Comparison of ENCODE assay signal across 2 cellular contexts in genomic region chr20:7937328-7937727, GRCh38.
TF ChIP-seq lines count a peak whose summit lies in the region.

No MANE protein-coding gene starts in this region.

TF ChIP-seq in SK-N-SH, 30 proteins besides CTCF, POLR2A, EP300 and RAD21:
- TF ChIP-seq PBX3 (IDR thresholded peaks at IDR 0.05), result no peak
- TF ChIP-seq EZH2phosphoT487 (IDR thresholded peaks at IDR 0.05; ENCODE audit: borderline replicate concordance, low read depth), result no peak

TF ChIP-seq in SK-N-SH treated with all-trans-retinoic acid at 6 μM for 48 hours, 23 proteins besides CTCF, POLR2A, EP300 and RAD21:
- TF ChIP-seq GLIS3 (CRISPR knock-in tag; IDR thresholded peaks at IDR 0.05) (no peak), SNAI2 (CRISPR knock-in tag; IDR thresholded peaks at IDR 0.05) (no peak), ARNTL (CRISPR knock-in tag; IDR thresholded peaks at IDR 0.05; ENCODE audit: borderline replicate concordance, low read depth) (no peak), TOX (CRISPR knock-in tag; IDR thresholded peaks at IDR 0.05; ENCODE audit: borderline replicate concordance) (no peak), OSR1 (CRISPR knock-in tag; IDR thresholded peaks at IDR 0.05) (no peak), BACH2 (CRISPR knock-in tag; IDR thresholded peaks at IDR 0.05; ENCODE audit: borderline replicate concordance) (no peak), PPARA (CRISPR knock-in tag; IDR thresholded peaks at IDR 0.05; ENCODE audit: borderline replicate concordance) (no peak), CREB5 (CRISPR knock-in tag; IDR thresholded peaks at IDR 0.05; ENCODE audit: low read depth) (no peak), ZC3H10 (CRISPR knock-in tag; IDR thresholded peaks at IDR 0.05) (no peak), CSRNP3 (CRISPR knock-in tag; IDR thresholded peaks at IDR 0.05) (no peak), ZNF8 (CRISPR knock-in tag; IDR thresholded peaks at IDR 0.05) (no peak), POU6F1 (CRISPR knock-in tag; IDR thresholded peaks at IDR 0.05; ENCODE audit: borderline replicate concordance, low read depth) (no peak), ISL1 (CRISPR knock-in tag; IDR thresholded peaks at IDR 0.05) (no peak), PATZ1 (CRISPR knock-in tag; IDR thresholded peaks at IDR 0.05; ENCODE audit: borderline replicate concordance) (no peak), RARB (CRISPR knock-in tag; IDR thresholded peaks at IDR 0.05) (no peak), ZNF565 (CRISPR knock-in tag; conservative IDR thresholded peaks at IDR 0.05; ENCODE audit: low read depth) (no peak), ZFP30 (CRISPR knock-in tag; IDR thresholded peaks at IDR 0.05) (no peak), TCF4 (CRISPR knock-in tag; IDR thresholded peaks at IDR 0.05; ENCODE audit: borderline replicate concordance) (no peak), CSDC2 (CRISPR knock-in tag; IDR thresholded peaks at IDR 0.05) (no peak), ZFP3 (CRISPR knock-in tag; IDR thresholded peaks at IDR 0.05) (no peak)
